Comparison of ENCODE assay signal across 21 cellular contexts in the genomic region with DNA sequence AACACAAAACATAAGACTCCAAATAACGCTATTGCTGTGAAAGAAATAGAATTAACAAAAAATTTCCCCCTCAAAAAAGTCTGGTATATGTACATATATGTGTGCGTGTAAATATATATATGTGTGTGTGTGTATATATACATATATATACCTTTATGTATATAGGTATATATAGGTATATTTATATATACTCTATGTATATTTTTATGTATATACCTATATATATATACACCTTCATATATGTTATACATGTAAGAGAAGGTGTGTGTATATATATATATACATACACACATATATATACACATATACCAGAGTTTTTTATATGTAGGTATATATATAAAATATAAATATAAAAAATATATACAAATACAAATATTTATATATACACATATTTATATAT.
"Had no signal": no experiment of that assay in that cellular context is flagged by ENCODE, and none has a peak within 500 bp of the region (broad histone marks: within the 10 kb centered on the region; RNA-seq: fewer than 3 reads in every experiment).

No MANE protein-coding gene starts in this region.

- H3K4me3 Mint-ChIP-seq: T-cell had no signal

- H3K9me3 Mint-ChIP-seq: T-cell had no signal

- H3K36me3 Mint-ChIP-seq: T-cell had no signal

- ATAC-seq: HepG2, Panc1, PC-3, T-cell had no signal

- H3K4me1 Mint-ChIP-seq: T-cell had no signal

- H3K27ac Mint-ChIP-seq: T-cell had no signal

- DNase-seq: IMR-90, MV-4-11, NCI-H1048, NCI-H1105, NCI-H1417, NCI-H1436 treated with DMSO at 0.1 percent for 48 hours, NCI-H1694, NCI-H187 treated with DMSO at 0.1 percent for 48 hours, NCI-H2081, NCI-H2107, NCI-H2227 treated with DMSO at 0.1 percent for 48 hours, NCI-H524, NCI-H526 treated with DMSO at 0.1 percent for 48 hours, NCI-H774, PC-3, SHP77, SK-N-SH, SW 1271, T-cell had no signal
